ENCODE assay signal across 10 cellular contexts in the genomic region with DNA sequence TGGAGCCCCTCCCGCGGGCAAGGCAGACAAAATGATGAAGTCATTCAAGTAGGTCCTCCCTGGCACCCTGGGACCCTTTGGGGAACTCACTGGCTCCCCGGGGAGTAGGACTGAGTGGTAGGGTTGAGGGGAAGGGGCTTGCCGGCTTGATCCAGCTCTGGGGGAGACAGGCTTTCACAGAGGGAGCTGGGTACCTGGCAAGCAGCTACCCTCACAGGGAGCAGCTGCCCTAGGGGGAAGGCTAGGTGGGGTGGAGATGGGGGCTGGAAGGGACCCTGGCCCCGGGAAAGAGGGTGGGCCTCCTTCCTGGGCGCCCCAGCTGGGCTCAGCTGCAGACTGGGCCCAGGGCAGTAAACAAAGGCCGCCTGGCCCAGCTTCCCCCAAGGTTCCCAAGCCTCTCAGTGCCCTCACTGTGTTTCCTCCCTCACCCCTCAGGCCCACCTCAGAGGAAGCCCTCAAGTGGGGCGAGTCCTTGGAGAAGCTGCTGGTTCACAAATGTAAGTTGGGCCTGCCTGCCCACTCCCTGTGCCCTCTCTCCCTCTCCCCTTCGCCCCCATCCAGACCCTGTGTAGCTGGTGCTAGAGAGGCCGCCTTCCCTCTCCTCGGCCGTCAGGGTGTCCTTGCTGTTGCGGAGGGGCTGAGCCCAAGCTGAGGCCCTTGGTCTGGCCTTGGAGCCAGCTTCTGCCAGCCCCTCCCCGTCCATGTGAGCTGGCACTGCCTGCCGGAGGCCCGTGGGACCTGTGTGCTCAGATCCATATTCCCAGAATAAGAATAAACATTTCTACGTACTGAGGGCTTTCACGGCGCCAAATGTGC.
DNase-seq lines count a peak whose midpoint lies in the region; ATAC-seq and TF ChIP-seq lines count a peak whose summit lies in the region.
"Had no signal": no experiment of that assay in that cellular context is flagged by ENCODE, and none has a peak within 500 bp of the region (broad histone marks: within the 10 kb centered on the region; RNA-seq: fewer than 3 reads in every experiment).

No MANE protein-coding gene starts in this region.

- CTCF ChIA-PET in T-cell (lab: Charles Lee), result interaction anchor here (0.7 to 0.8 kb wide), 2 partner anchors 63 to 276 kb away, joined by 3 read pairs; no protein-coding TSS in a partner anchor

- H3K27ac ChIP-seq in adrenal gland (peak overlapping the region in 4 of 5 donors; percentile 63 to 88 (median 86)), heart right ventricle (peak overlapping the region; percentile 87 to 98 (median 94)), ovary (no peak overlapping the region)

- ATAC-seq in heart right ventricle, result peak; percentile 4 to 56 (median 24)
- no peak for ATAC-seq in HG03039 (IDR thresholded peaks at IDR 0.05; ENCODE audit: unreplicated experiment)
- no peak for ATAC-seq in T-cell (replicated peaks in 1 of 4)

- H3K4me1 ChIP-seq in adrenal gland (replicated peaks in 1 of 2), result peaks cover 16 to 69% of the 10 kb centered on the region in 2 donors
- H3K4me1 ChIP-seq in heart right ventricle, result peaks cover 50 to 94% (median 87%) of the 10 kb centered on the region in 9 donors
- peaks cover 8% of the 10 kb centered on the region for H3K4me1 ChIP-seq in ovary (ENCODE audit: insufficient read depth)

- 4 to 27% (median 21%) methylated on average over 4 to 19 of the region's 19 CpGs for whole genome bisulfite sequencing in adrenal gland, 4 donors
- WGBS in heart right ventricle, 2 donors, result 12 to 15% methylated on average over 18 to 19 of the region's 19 CpGs
- 21 to 40% (median 31%) methylated on average over 18 to 19 of the region's 19 CpGs for WGBS in ovary, 3 donors

- H3K27me3 Mint-ChIP-seq in T-cell, result no peaks in the 10 kb centered on the region
- H3K27me3 Mint-ChIP-seq: CD4-positive, alpha-beta memory T cell had no signal

- H3K4me3 ChIP-seq in AG10803 (ENCODE audit: low read length), result peak overlapping the region; percentile 93
- H3K4me3 ChIP-seq in adrenal gland, result peak overlapping the region in 3 of 4 donors; percentile 3 to 79 (median 69)
- peak overlapping the region; percentile 65 to 90 (median 80) for H3K4me3 ChIP-seq in heart right ventricle
- H3K4me3 ChIP-seq in ovary, result peak overlapping the region; percentile 46

- no peak overlapping the region for H3K27ac Mint-ChIP-seq in T-cell

- TF ChIP-seq POLR2A in adrenal gland (IDR thresholded peaks at IDR 0.05) (peak; percentile 22 to 81), ovary (IDR thresholded peaks at IDR 0.05) (no peak)

- DNase-seq in AG10803 (ENCODE audit: low read depth), result no peak
- DNase-seq in adrenal gland, result peak; percentile 68 to 86 (median 80)
- no peak for DNase-seq in heart right ventricle
- peak in 1 of 5 donors; percentile 39 for DNase-seq in ovary
- no peak for DNase-seq in stimulated activated CD8-positive, alpha-beta memory T cell treated with anti-CD3 and anti-CD28 coated beads, Interleukin-4, amount 100 ng/mL, for 48 hours
- DNase-seq in T-cell, result no peak
- DNase-seq in NCI-H1436 (lab: John Stamatoyannopoulos, UW), result no peak
- DNase-seq: CD4-positive, alpha-beta memory T cell; NCI-H774 had no signal

- peaks cover 33% of the 10 kb centered on the region for H3K36me3 Mint-ChIP-seq in T-cell

- no peaks in the 10 kb centered on the region for H3K27me3 ChIP-seq in adrenal gland
- H3K27me3 ChIP-seq in heart right ventricle, result no peaks in the 10 kb centered on the region
- H3K27me3 ChIP-seq in ovary, result no peaks in the 10 kb centered on the region

- TF ChIP-seq EP300 in ovary (IDR thresholded peaks at IDR 0.05), result no peak

- POLR2A ChIA-PET in T-cell (lab: Charles Lee), result no interaction called here

- H3K9me3 Mint-ChIP-seq in T-cell, result no peaks in the 10 kb centered on the region

- no peak overlapping the region for H3K4me3 Mint-ChIP-seq in T-cell
- H3K4me3 Mint-ChIP-seq: CD4-positive, alpha-beta memory T cell had no signal

- TF ChIP-seq CTCF in AG10803 (conservative IDR thresholded peaks at IDR 0.05; ENCODE audit: low read length), result no peak
- no peak for TF ChIP-seq CTCF in adrenal gland (IDR thresholded peaks at IDR 0.05)
- no peak for TF ChIP-seq CTCF in heart right ventricle (IDR thresholded peaks at IDR 0.05)
- no peak for TF ChIP-seq CTCF in ovary (IDR thresholded peaks at IDR 0.05)

- H3K9me3 ChIP-seq in adrenal gland (replicated peaks in 1 of 3) (no peaks in the 10 kb centered on the region), heart right ventricle (no peaks in the 10 kb centered on the region), ovary (no peaks in the 10 kb centered on the region)

- intact Hi-C loops in adrenal gland (cut with DNase I) (no loop called here), heart right ventricle (cut with DNase I) (loop anchor here in 5 of 10 donors (2.0 to 10.0 kb wide), 5 partner anchors 26 to 372 kb away; partner anchors contain the start of genes ALAD (in 1 of the 5), CDC26 (in 1 of the 5), FKBP15 (in 1 of the 5) and PRPF4 (in 1 of the 5)), ovary (cut with DNase I) (loop anchor here in 1 of 4 donors (2.0 kb wide), 1 partner anchor 22 kb away; no protein-coding TSS in a partner anchor)

- peaks cover 5 to 15% (median 7%) of the 10 kb centered on the region in 3 donors for H3K4me1 Mint-ChIP-seq in T-cell

- H3K36me3 ChIP-seq in adrenal gland (replicated peaks in 1 of 2), result peaks cover 0 to 24% of the 10 kb centered on the region in 2 donors
- peaks cover 0 to 60% (median 30%) of the 10 kb centered on the region in 9 donors for H3K36me3 ChIP-seq in heart right ventricle
- H3K36me3 ChIP-seq in ovary, result no peaks in the 10 kb centered on the region

Comparison
In these comparisons a context has a peak if more than half of its experiments do, and no peak if none do; other contexts are left out.
1. DNase-seq: peak in adrenal gland (7 of 7); none in AG10803 (single experiment), heart right ventricle (0 of 2), stimulated activated CD8-positive, alpha-beta memory T cell treated with anti-CD3 and anti-CD28 coated beads, Interleukin-4, amount 100 ng/mL, for 48 hours (single experiment), T-cell (0 of 34) and NCI-H1436 (single experiment).
2. H3K27ac ChIP-seq: peak in adrenal gland (4 of 5) and heart right ventricle (10 of 10); none in ovary (0 of 2).
3. ATAC-seq: peak in heart right ventricle (8 of 8); none in HG03039 (single experiment) and T-cell (0 of 4).
4. Peak in every context shown above with its lines, with median percentiles within 50 percentile points of each other: H3K4me3 ChIP-seq.